ENCODE assay signal across 16 cellular contexts in the genomic region with DNA sequence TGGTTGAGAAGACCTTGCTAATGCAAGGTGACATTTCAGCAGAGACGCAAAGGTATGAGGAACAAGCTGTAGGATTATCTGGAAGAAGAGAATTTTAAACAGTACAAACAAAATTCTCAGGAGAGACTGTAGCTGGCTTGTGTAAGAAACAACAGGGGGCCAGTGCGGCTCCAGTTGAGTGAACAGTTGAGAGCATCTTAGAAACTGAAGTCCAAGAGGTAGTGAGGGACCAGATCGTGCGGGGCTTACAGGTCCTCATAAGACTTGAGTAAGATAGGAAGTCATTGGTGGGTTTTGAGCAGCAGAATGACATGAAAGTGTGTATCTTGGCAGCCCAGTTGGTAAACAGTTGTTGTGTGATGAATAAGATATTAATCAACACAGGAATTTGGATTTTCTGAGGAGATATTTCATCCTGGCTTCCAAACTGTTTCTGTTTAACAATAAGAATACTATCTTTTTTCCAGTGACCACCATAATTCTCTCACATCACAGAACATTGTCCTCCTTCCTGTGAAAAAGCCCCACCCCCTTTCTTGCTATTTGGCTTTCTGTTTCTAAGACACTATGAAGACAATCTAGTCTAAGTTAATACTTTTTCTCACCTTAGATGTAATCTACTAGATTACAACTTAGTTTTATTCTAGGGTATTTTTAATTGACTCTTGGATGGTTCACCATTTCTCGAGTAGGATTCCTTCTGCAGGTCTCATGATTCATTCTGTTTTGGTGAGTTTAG.
DNase-seq lines count a peak whose midpoint lies in the region; FAIRE-seq and TF ChIP-seq lines count a peak whose summit lies in the region.
"Had no signal": no experiment of that assay in that cellular context is flagged by ENCODE, and none has a peak within 500 bp of the region (broad histone marks: within the 10 kb centered on the region; RNA-seq: fewer than 3 reads in every experiment).

No MANE protein-coding gene starts in this region.

- FAIRE-seq in kidney (lab: Jason Lieb, UNC): no peak
- FAIRE-seq: H54 had no signal

- H3K9me3 Mint-ChIP-seq in activated naive CD4-positive, alpha-beta T cell treated with anti-CD3 and anti-CD28 coated beads, Interleukin-2, amount 50 U/mL, for 24 hours: no peaks in the 10 kb centered on the region
- no peaks in the 10 kb centered on the region for H3K9me3 Mint-ChIP-seq in HFFc6
- H3K9me3 Mint-ChIP-seq in immature natural killer cell: no peaks in the 10 kb centered on the region
- H3K9me3 Mint-ChIP-seq: CD8-positive, alpha-beta memory T cell had no signal

- H3K79me2 ChIP-seq in MM.1S (ENCODE audit: low read length): no peaks in the 10 kb centered on the region

- H3K36me3 Mint-ChIP-seq in activated naive CD4-positive, alpha-beta T cell treated with anti-CD3 and anti-CD28 coated beads, Interleukin-2, amount 50 U/mL, for 24 hours: peaks cover 29% of the 10 kb centered on the region
- H3K36me3 Mint-ChIP-seq in HFFc6 (ENCODE audit: low read depth): peaks cover 29% of the 10 kb centered on the region
- peaks cover 11 to 60% (median 25%) of the 10 kb centered on the region in 3 donors for H3K36me3 Mint-ChIP-seq in immature natural killer cell

- intact Hi-C loops in thyroid gland (cut with DNase I) (loop anchor here (10.0 kb wide), 1 partner anchor 54 kb away; no protein-coding TSS in a partner anchor), kidney (cut with DNase I) (no loop called here)

- H3K36me3 ChIP-seq in thyroid gland (peaks cover 0 to 15% of the 10 kb centered on the region in 2 donors), MM.1S (replicated peaks; ENCODE audit: insufficient read depth, low read length) (no peaks in the 10 kb centered on the region), kidney (ENCODE audit: control insufficient read depth in 1 of 2, insufficient read depth in 2 of 2, low read length in 2 of 2) (peaks cover 27 to 49% of the 10 kb centered on the region in 2 donors)

- peak overlapping the region; percentile 60 for H3K27ac Mint-ChIP-seq in activated naive CD4-positive, alpha-beta T cell treated with anti-CD3 and anti-CD28 coated beads, Interleukin-2, amount 50 U/mL, for 24 hours
- H3K27ac Mint-ChIP-seq in HFFc6 (peak overlapping the region; percentile 1; the same call in 1 of the 2 replicates), immature natural killer cell (peak overlapping the region; percentile 9 to 83 (median 56))

- H3K4me2 ChIP-seq in MM.1S (ENCODE audit: low read depth, low read length): no peak overlapping the region

- H3K4me3 ChIP-seq in thyroid gland (replicated peaks in 1 of 3) (no peak overlapping the region), MM.1S (ENCODE audit: low read length) (no peak overlapping the region), kidney (ENCODE audit: low read length in 2 of 2) (no peak overlapping the region)

- no peak for TF ChIP-seq POLR2A in thyroid gland (IDR thresholded peaks at IDR 0.05)

- H3K27ac ChIP-seq in thyroid gland: peak overlapping the region in 1 of 3 donors; percentile 68
- H3K27ac ChIP-seq in MM.1S (ENCODE audit: low read length): no peak overlapping the region
- no peak overlapping the region for H3K27ac ChIP-seq in kidney (ENCODE audit: low read depth in 2 of 2, low read length in 2 of 2)

- no peaks in the 10 kb centered on the region for H4K20me1 ChIP-seq in MM.1S (ENCODE audit: insufficient read depth, low read length)

- no peaks in the 10 kb centered on the region for H3K27me3 Mint-ChIP-seq in activated naive CD4-positive, alpha-beta T cell treated with anti-CD3 and anti-CD28 coated beads, Interleukin-2, amount 50 U/mL, for 24 hours
- H3K27me3 Mint-ChIP-seq in HFFc6 (ENCODE audit: insufficient read depth) (peaks cover 3% of the 10 kb centered on the region; the same call in 1 of the 2 replicates), immature natural killer cell (ENCODE audit: low read depth in 3 of 3) (peaks cover 0 to 2% (median 0%) of the 10 kb centered on the region in 3 donors)

- no peaks in the 10 kb centered on the region for H3K27me3 ChIP-seq in thyroid gland
- H3K27me3 ChIP-seq in MM.1S (replicated peaks; ENCODE audit: insufficient read depth, low read length): no peaks in the 10 kb centered on the region
- H3K27me3 ChIP-seq: BE2C had no signal

- H3K9ac ChIP-seq in MM.1S (ENCODE audit: low read length) (no peak overlapping the region), kidney (ENCODE audit: low read length in 2 of 2) (no peak overlapping the region)

- H3K4me1 ChIP-seq in thyroid gland (peaks cover 3 to 18% of the 10 kb centered on the region in 2 donors), MM.1S (ENCODE audit: low read length) (no peaks in the 10 kb centered on the region), kidney (ENCODE audit: control insufficient read depth in 1 of 2, insufficient read depth in 1 of 2, low read depth in 1 of 2, low read length in 2 of 2) (no peaks in the 10 kb centered on the region)
- H3K4me1 ChIP-seq: BE2C had no signal

- H3K9me2 ChIP-seq in MM.1S (replicated peaks; ENCODE audit: insufficient read depth, low read length): no peaks in the 10 kb centered on the region

- 42 to 49% methylated on average over 5 of the region's 5 CpGs for WGBS in thyroid gland, 2 donors

- no peaks in the 10 kb centered on the region for H3F3A ChIP-seq in MM.1S (ENCODE audit: insufficient read depth, low read length)

- peaks cover 17% of the 10 kb centered on the region for H3K4me1 Mint-ChIP-seq in activated naive CD4-positive, alpha-beta T cell treated with anti-CD3 and anti-CD28 coated beads, Interleukin-2, amount 50 U/mL, for 24 hours
- H3K4me1 Mint-ChIP-seq in HFFc6 (ENCODE audit: low read depth): peaks cover 5% of the 10 kb centered on the region; the same call in 1 of the 2 replicates
- H3K4me1 Mint-ChIP-seq in immature natural killer cell: peaks cover 30 to 48% of the 10 kb centered on the region in 2 donors

- TF ChIP-seq CTCF in HFFc6 (IDR thresholded peaks at IDR 0.05): no peak
- no peak for TF ChIP-seq CTCF in thyroid gland (IDR thresholded peaks at IDR 0.05)
- no peak for TF ChIP-seq CTCF in MM.1S (IDR thresholded peaks at IDR 0.05; ENCODE audit: low read length)
- no peak for TF ChIP-seq CTCF in kidney (IDR thresholded peaks at IDR 0.05; ENCODE audit: borderline replicate concordance, extremely low read depth, insufficient read depth)

- no peak overlapping the region for H3K4me3 Mint-ChIP-seq in activated naive CD4-positive, alpha-beta T cell treated with anti-CD3 and anti-CD28 coated beads, Interleukin-2, amount 50 U/mL, for 24 hours
- H3K4me3 Mint-ChIP-seq in HFFc6 (no peak overlapping the region), immature natural killer cell (no peak overlapping the region)
- H3K4me3 Mint-ChIP-seq: CD8-positive, alpha-beta memory T cell had no signal

- no peak overlapping the region for H2AFZ ChIP-seq in MM.1S (ENCODE audit: low read length)

- no peak for DNase-seq in activated naive CD4-positive, alpha-beta T cell (lab: John Stamatoyannopoulos, UW)
- no peak for DNase-seq in HFFc6
- peak; percentile 11 to 22 (median 13) for DNase-seq in immature natural killer cell
- DNase-seq in thyroid gland: peak; percentile 73 to 74
- no peak for DNase-seq in MM.1S
- no peak for DNase-seq in kidney
- DNase-seq: BE2C; CD8-positive, alpha-beta memory T cell; KBM-7; NCI-H1092 treated with DMSO at 0.1 percent for 48 hours; NCI-H1694; NCI-H2171; NCI-H446 treated with DMSO at 0.1 percent for 48 hours; NCI-H774 had no signal

- H3K9me3 ChIP-seq in thyroid gland (no peaks in the 10 kb centered on the region), MM.1S (replicated peaks; ENCODE audit: insufficient read depth, low read length) (no peaks in the 10 kb centered on the region), kidney (ENCODE audit: control insufficient read depth in 1 of 2, low read length in 2 of 2) (no peaks in the 10 kb centered on the region)
- H3K9me3 ChIP-seq: BE2C had no signal

Comparison
In these comparisons a context has a peak if more than half of its experiments do, and no peak if none do; other contexts are left out.
1. H3K27ac Mint-ChIP-seq: peak in every context shown above with its lines; median percentile 60 in activated naive CD4-positive, alpha-beta T cell treated with anti-CD3 and anti-CD28 coated beads, Interleukin-2, amount 50 U/mL, for 24 hours; 56 in immature natural killer cell; 1 in HFFc6.
2. DNase-seq: peak in immature natural killer cell (3 of 3) and thyroid gland (2 of 2); none in activated naive CD4-positive, alpha-beta T cell (0 of 4), HFFc6 (single experiment), MM.1S (single experiment) and kidney (single experiment).